ENCODE assay signal across 8 cellular contexts in genomic region chr17:79294459-79295071, GRCh38.
A peak's percentile ranks its signal among the peaks of the same experiment; 100 is the strongest.
DNase-seq lines count a peak whose midpoint lies in the region; ATAC-seq and TF ChIP-seq lines count a peak whose summit lies in the region.

No MANE protein-coding gene starts in this region.

- DNase-seq in CD4-positive, alpha-beta T cell: peak; percentile 8 to 52 (median 20)
- DNase-seq in NOMO-1 (lab: John Stamatoyannopoulos, UW; ENCODE audit: unreplicated experiment in 2 of 2) (peak; percentile 27 to 31), iPS DF 19.7 (ENCODE audit: low read depth, low spot score) (peak; percentile 54)
- DNase-seq in activated naive CD4-positive, alpha-beta T cell treated with anti-CD3 and anti-CD28 coated beads for 36 hours: peak; percentile 67
- peak; percentile 43 for DNase-seq in stimulated activated CD4-positive, alpha-beta T cell treated with anti-CD3 and anti-CD28 coated beads, Interleukin-4, amount 100 ng/mL, for 1 hour

- H3K27me3 ChIP-seq in CD4-positive, alpha-beta T cell (ENCODE audit: control insufficient read depth, insufficient read depth, low read length): peaks cover 25% of the 10 kb centered on the region

- H3K36me3 Mint-ChIP-seq in CD4-positive, alpha-beta T cell (ENCODE audit: low read depth): no peaks in the 10 kb centered on the region
- H3K36me3 Mint-ChIP-seq in activated naive CD4-positive, alpha-beta T cell treated with anti-CD3 and anti-CD28 coated beads for 36 hours (ENCODE audit: low read depth): no peaks in the 10 kb centered on the region

- no peak overlapping the region for H3K27ac Mint-ChIP-seq in CD4-positive, alpha-beta T cell
- H3K27ac Mint-ChIP-seq in activated naive CD4-positive, alpha-beta T cell treated with anti-CD3 and anti-CD28 coated beads for 36 hours: no peak overlapping the region

- ATAC-seq in CD4-positive, alpha-beta T cell (ENCODE audit: poor library complexity): no peak
- ATAC-seq in HG02763 (IDR thresholded peaks at IDR 0.05; ENCODE audit: unreplicated experiment): no peak
- ATAC-seq in GM19467 (IDR thresholded peaks at IDR 0.05; ENCODE audit: unreplicated experiment): no peak
- no peak for ATAC-seq in HG03521 (IDR thresholded peaks at IDR 0.05; ENCODE audit: unreplicated experiment)

- H3K4me1 Mint-ChIP-seq in CD4-positive, alpha-beta T cell (ENCODE audit: low read depth): no peaks in the 10 kb centered on the region
- H3K4me1 Mint-ChIP-seq in activated naive CD4-positive, alpha-beta T cell treated with anti-CD3 and anti-CD28 coated beads for 36 hours (ENCODE audit: low read depth): no peaks in the 10 kb centered on the region

- H3K27ac ChIP-seq in CD4-positive, alpha-beta T cell (ENCODE audit: low read depth, low read length): no peak overlapping the region

- CTCF ChIA-PET in CD4-positive, alpha-beta T cell (lab: Charles Lee): no interaction called here
- CTCF ChIA-PET in activated naive CD4-positive, alpha-beta T cell treated with anti-CD3 and anti-CD28 coated beads for 36 hours (lab: Charles Lee): no interaction called here

- TF ChIP-seq CTCF in CD4-positive, alpha-beta T cell (IDR thresholded peaks at IDR 0.05): no peak

- peaks cover 64% of the 10 kb centered on the region for H3K27me3 Mint-ChIP-seq in CD4-positive, alpha-beta T cell
- H3K27me3 Mint-ChIP-seq in activated naive CD4-positive, alpha-beta T cell treated with anti-CD3 and anti-CD28 coated beads for 36 hours (ENCODE audit: low read depth): peaks cover 25% of the 10 kb centered on the region

- no peaks in the 10 kb centered on the region for H3K9me3 ChIP-seq in CD4-positive, alpha-beta T cell (ENCODE audit: control insufficient read depth, low read length)

- H3K4me3 Mint-ChIP-seq in CD4-positive, alpha-beta T cell: no peak overlapping the region
- no peak overlapping the region for H3K4me3 Mint-ChIP-seq in activated naive CD4-positive, alpha-beta T cell treated with anti-CD3 and anti-CD28 coated beads for 36 hours

- H3K9me3 Mint-ChIP-seq in CD4-positive, alpha-beta T cell: no peaks in the 10 kb centered on the region
- no peaks in the 10 kb centered on the region for H3K9me3 Mint-ChIP-seq in activated naive CD4-positive, alpha-beta T cell treated with anti-CD3 and anti-CD28 coated beads for 36 hours

- POLR2A ChIA-PET in CD4-positive, alpha-beta T cell (lab: Charles Lee): no interaction called here

- intact Hi-C loops in CD4-positive, alpha-beta T cell (cut with DNase I, micrococcal nuclease): no loop called here
- intact Hi-C loops in activated naive CD4-positive, alpha-beta T cell treated with anti-CD3 and anti-CD28 coated beads for 36 hours (cut with micrococcal nuclease): no loop called here
